In the genomic region with DNA sequence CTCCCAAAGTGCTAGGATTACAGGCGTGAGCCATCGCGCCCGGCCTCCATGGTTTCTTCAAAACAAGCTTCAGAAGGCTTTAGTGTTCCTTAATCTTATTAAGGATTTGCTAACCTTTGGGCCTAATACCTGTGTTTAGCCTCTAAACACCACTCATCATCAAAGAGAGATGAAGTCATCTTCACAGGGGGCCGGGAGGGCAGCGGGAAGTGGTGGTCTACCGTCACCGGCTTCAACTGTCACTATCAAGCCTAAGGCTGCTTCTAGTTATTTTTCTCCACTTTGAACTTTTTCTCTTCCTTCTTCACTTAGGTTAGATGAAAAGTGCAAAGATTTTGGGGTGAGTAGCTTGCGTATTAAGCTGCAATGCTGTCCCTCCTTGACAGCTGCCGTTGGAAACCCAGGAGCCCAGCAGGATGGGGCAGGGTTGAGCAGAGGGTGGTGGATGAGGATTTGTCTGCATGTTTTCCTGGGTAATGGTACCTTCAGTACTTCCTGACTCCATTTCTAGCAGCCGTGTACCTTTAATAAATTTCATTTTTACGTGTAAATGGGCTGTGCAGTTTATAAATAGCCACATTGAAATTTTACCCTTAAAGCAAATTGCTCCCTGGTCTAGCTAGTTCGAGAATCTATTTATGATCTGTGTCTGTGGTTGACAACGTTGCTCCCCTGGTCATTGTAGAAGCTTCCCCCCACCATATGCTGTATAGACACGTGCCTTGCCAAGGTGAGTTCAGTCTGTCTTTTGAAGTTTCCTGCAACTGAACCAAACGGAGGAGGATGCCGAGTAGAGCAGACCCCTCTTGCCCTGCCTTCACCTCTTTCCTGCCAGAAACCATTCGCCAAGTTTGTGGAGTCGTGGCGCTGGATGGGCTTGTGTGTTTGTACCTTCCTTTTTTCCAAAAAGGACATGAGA, we compare ENCODE assay signal across 11 cellular contexts.
DNase-seq lines count a peak whose midpoint lies in the region; ATAC-seq and TF ChIP-seq lines count a peak whose summit lies in the region.
"Had no signal": no experiment of that assay in that cellular context is flagged by ENCODE, and none has a peak within 500 bp of the region (broad histone marks: within the 10 kb centered on the region; RNA-seq: fewer than 3 reads in every experiment).

No MANE protein-coding gene starts in this region.

- DNase-seq in activated gamma-delta T cell treated with Interleukin-2 at 50 U/mL for 16 hours (peak; percentile 28), activated gamma-delta T cell (lab: John Stamatoyannopoulos, UW) (no peak), T-helper 17 cell (no peak), endothelial cell (ENCODE audit: low spot score) (no peak), superior temporal gyrus (ENCODE audit: extremely low spot score) (no peak), DMS114 treated with DMSO at 0.1 percent for 48 hours (lab: John Stamatoyannopoulos, UW; ENCODE audit: unreplicated experiment) (no peak), NCI-H2196 (lab: John Stamatoyannopoulos, UW; ENCODE audit: unreplicated experiment) (no peak)
- DNase-seq: foreskin melanocyte had no signal

- peak overlapping the region; percentile 80 for H3K27ac Mint-ChIP-seq in T-helper 17 cell
- no peak overlapping the region for H3K27ac Mint-ChIP-seq in endothelial cell (ENCODE audit: unreplicated experiment)
- peak overlapping the region; percentile 85 for H3K27ac Mint-ChIP-seq in stimulated activated naive CD8-positive, alpha-beta T cell treated with anti-CD3 and anti-CD28 coated beads, Interleukin-15, Interleukin-2, amounts not matched to agents 100 ng/mL and 50 ng/mL, for 24 hours

- no peaks in the 10 kb centered on the region for H3K27me3 Mint-ChIP-seq in T-helper 17 cell
- H3K27me3 Mint-ChIP-seq in endothelial cell (ENCODE audit: unreplicated experiment): peaks cover 8% of the 10 kb centered on the region
- H3K27me3 Mint-ChIP-seq in stimulated activated naive CD8-positive, alpha-beta T cell treated with anti-CD3 and anti-CD28 coated beads, Interleukin-15, Interleukin-2, amounts not matched to agents 100 ng/mL and 50 ng/mL, for 24 hours: no peaks in the 10 kb centered on the region

- no peak for TF ChIP-seq CTCF in endothelial cell (IDR thresholded peaks at IDR 0.05; ENCODE audit: unreplicated experiment)

- H3K36me3 Mint-ChIP-seq in T-helper 17 cell (ENCODE audit: low read depth): peaks cover 9% of the 10 kb centered on the region
- H3K36me3 Mint-ChIP-seq in endothelial cell (ENCODE audit: low read depth, unreplicated experiment): peaks cover 43% of the 10 kb centered on the region
- peaks cover 39% of the 10 kb centered on the region for H3K36me3 Mint-ChIP-seq in stimulated activated naive CD8-positive, alpha-beta T cell treated with anti-CD3 and anti-CD28 coated beads, Interleukin-15, Interleukin-2, amounts not matched to agents 100 ng/mL and 50 ng/mL, for 24 hours (ENCODE audit: low read depth)

- H3K4me3 Mint-ChIP-seq in T-helper 17 cell (peak overlapping the region; percentile 52), endothelial cell (ENCODE audit: unreplicated experiment) (peak overlapping the region; percentile 54)
- peak overlapping the region; percentile 47 for H3K4me3 Mint-ChIP-seq in stimulated activated naive CD8-positive, alpha-beta T cell treated with anti-CD3 and anti-CD28 coated beads, Interleukin-15, Interleukin-2, amounts not matched to agents 100 ng/mL and 50 ng/mL, for 24 hours

- no peaks in the 10 kb centered on the region for H3K9me3 ChIP-seq in T-helper 17 cell (ENCODE audit: control insufficient read depth, low read length, poor library complexity, severe bottlenecking)
- H3K9me3 ChIP-seq: pancreas, suprapubic skin had no signal

- H3K9me3 Mint-ChIP-seq in endothelial cell (ENCODE audit: unreplicated experiment): no peaks in the 10 kb centered on the region
- H3K9me3 Mint-ChIP-seq in stimulated activated naive CD8-positive, alpha-beta T cell treated with anti-CD3 and anti-CD28 coated beads, Interleukin-15, Interleukin-2, amounts not matched to agents 100 ng/mL and 50 ng/mL, for 24 hours: no peaks in the 10 kb centered on the region

- H3K4me1 Mint-ChIP-seq in T-helper 17 cell (peaks cover 18% of the 10 kb centered on the region), endothelial cell (ENCODE audit: unreplicated experiment) (peaks cover 16% of the 10 kb centered on the region)
- H3K4me1 Mint-ChIP-seq in stimulated activated naive CD8-positive, alpha-beta T cell treated with anti-CD3 and anti-CD28 coated beads, Interleukin-15, Interleukin-2, amounts not matched to agents 100 ng/mL and 50 ng/mL, for 24 hours (ENCODE audit: low read depth): peaks cover 35% of the 10 kb centered on the region

- peak; percentile 25 for ATAC-seq in T-helper 17 cell
- ATAC-seq: pancreas had no signal
